ENCODE assay signal across 14 cellular contexts in the genomic region with DNA sequence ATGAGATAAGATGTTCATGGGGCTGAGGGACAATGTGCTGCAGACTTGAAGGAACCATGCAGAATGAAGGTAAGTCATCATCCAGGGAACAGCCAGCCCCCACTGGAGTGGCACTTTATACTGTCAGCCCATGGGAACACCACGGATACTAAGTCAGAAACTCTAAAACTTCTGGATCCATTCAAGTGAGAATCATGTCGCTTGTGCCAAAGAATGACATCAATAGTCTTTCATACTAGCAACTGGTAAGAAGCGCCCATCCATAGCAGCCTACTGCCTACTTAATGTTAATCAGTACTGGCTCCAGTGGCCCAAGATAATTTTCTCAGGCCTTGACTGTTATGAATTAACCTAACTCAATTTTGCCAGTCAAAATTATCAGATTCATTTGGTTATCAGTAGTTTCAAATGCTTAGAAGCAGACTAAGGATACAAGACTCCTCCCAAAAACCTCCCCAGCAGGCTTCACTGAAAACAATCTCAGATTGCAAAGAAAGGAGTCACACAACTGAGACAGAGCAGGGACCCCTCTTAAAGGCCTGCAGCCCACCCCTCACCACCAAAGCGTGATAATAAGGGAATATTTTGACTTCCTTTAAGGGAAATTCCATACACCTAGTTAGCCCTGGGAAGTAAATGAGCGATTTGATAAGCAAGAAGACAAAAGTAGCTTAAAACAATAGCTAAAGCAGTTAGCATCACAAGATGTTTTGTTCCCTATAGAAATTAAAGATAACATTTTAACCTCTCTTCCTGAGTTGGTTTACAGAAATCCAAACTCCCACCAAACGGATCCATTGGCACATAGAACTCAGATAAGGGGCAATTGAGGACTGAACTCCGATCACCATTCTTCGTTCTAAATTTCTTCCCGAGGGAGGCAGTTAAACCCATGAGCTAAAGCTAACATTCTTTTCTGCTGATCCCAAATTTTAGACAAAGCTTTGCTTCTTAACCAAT.
"Had no signal": no experiment of that assay in that cellular context is flagged by ENCODE, and none has a peak within 500 bp of the region (broad histone marks: within the 10 kb centered on the region; RNA-seq: fewer than 3 reads in every experiment).

No MANE protein-coding gene starts in this region.

- H3K4me3 Mint-ChIP-seq: activated CD4-positive, alpha-beta memory T cell treated with anti-CD3 and anti-CD28 coated beads for 36 hours; activated T-cell treated with anti-CD3 and anti-CD28 coated beads, Interleukin-2, amount 50 U/mL, for 4 hours had no signal

- H3K27me3 ChIP-seq: cardiac muscle cell, gastroesophageal sphincter, upper lobe of right lung had no signal

- H3K9me3 ChIP-seq: upper lobe of right lung had no signal

- FAIRE-seq: colon had no signal

- ATAC-seq: activated T-cell treated with anti-CD3 and anti-CD28 coated beads, Interleukin-2, amount 50 U/mL, for 4 hours; gastroesophageal sphincter; mucosa of descending colon; upper lobe of right lung had no signal

- H3K4me3 ChIP-seq: cardiac muscle cell, gastroesophageal sphincter, lung, mucosa of descending colon, upper lobe of right lung had no signal

- H3K4me1 ChIP-seq: gastroesophageal sphincter, upper lobe of right lung had no signal

- H3K27ac ChIP-seq: cardiac muscle cell, gastroesophageal sphincter, upper lobe of right lung had no signal

- H3K27me3 Mint-ChIP-seq: activated CD4-positive, alpha-beta memory T cell treated with anti-CD3 and anti-CD28 coated beads for 36 hours had no signal

- DNase-seq: activated CD4-positive, alpha-beta memory T cell treated with anti-CD3 and anti-CD28 coated beads for 36 hours; activated CD4-positive, CD25-positive, alpha-beta regulatory T cell treated with anti-CD3 and anti-CD28 coated beads, Interleukin-2, amount 50 U/mL, for 72 hours; activated effector memory CD4-positive, alpha-beta T cell treated with anti-CD3 and anti-CD28 coated beads, Interleukin-2, amount 50 U/mL, for 16 hours; activated T-cell treated with anti-CD3 and anti-CD28 coated beads, Interleukin-2, amount 50 U/mL, for 4 hours; aorta; hippocampal formation; mucosa of descending colon; stimulated activated CD4-positive, alpha-beta T cell treated with anti-CD3 and anti-CD28 coated beads, Interleukin-12 subunit alpha, Interleukin-12 subunit beta, amount 100 ng/mL, for 4 hours; stimulated activated naive CD4-positive, alpha-beta T cell treated with Interleukin-2 at 50 U/mL for 16 hours; upper lobe of right lung had no signal

- H3K27ac Mint-ChIP-seq: activated CD4-positive, alpha-beta memory T cell treated with anti-CD3 and anti-CD28 coated beads for 36 hours had no signal

- H3K36me3 ChIP-seq: cardiac muscle cell, gastroesophageal sphincter, upper lobe of right lung had no signal
